1 cellular context compared by ENCODE assay signal in the genomic region with DNA sequence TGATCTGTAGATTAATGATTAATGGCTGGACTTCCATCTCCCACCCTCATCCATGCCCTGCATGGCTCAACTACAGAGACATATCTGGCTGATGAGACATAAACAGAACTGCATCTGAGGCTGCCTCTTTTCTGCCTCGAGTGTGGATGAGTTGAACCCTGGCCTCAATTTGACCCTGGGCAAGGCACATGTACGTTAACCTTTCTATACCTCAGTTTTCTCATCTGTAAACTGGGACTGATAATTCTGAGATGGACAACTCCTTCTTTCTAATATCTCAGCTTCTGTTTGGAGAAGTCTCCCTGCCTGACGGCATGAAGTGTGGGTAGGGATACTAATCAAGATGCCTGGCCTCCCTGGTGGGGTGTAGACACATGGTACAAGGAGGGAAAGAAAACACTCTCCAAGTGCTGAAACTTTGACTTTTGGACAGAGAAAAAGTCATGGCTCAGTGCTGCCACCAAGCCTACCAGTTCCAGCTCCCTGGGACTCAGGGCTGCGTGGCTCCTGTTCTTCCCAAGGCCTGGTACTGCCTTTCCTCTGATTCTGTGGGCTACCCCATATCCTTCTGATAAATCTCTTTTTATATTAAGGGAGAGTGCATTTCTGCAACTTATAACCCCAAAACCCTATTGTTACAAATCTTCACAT.
TF ChIP-seq lines count a peak whose summit lies in the region.

No MANE protein-coding gene starts in this region.

TF ChIP-seq in H1, 55 proteins besides CTCF, POLR2A, EP300 and RAD21:
- no peak for TF ChIP-seq SRF (IDR thresholded peaks at IDR 0.05; ENCODE audit: low read depth, low read length)
- TF ChIP-seq TAF7 (optimal IDR thresholded peaks at IDR 0.05; ENCODE audit: borderline replicate concordance, low read depth, low read length): no peak
- no peak for TF ChIP-seq SIRT6 (IDR thresholded peaks at IDR 0.05; ENCODE audit: low read length)
- no peak for TF ChIP-seq SIX5 (IDR thresholded peaks at IDR 0.05; ENCODE audit: low read depth, low read length)
- no peak for TF ChIP-seq RXRA (IDR thresholded peaks at IDR 0.05; ENCODE audit: insufficient read depth, low read depth, low read length)
- TF ChIP-seq SP1 (IDR thresholded peaks at IDR 0.05; ENCODE audit: low read depth, low read length): no peak
- TF ChIP-seq CTBP2 (IDR thresholded peaks at IDR 0.05; ENCODE audit: borderline replicate concordance, insufficient read depth, insufficient read length, low read length): no peak
- TF ChIP-seq, protein P1, sequence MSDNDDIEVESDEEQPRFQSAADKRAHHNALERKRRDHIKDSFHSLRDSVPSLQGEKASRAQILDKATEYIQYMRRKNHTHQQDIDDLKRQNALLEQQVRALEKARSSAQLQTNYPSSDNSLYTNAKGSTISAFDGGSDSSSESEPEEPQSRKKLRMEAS (IDR thresholded peaks at IDR 0.05): no peak
- TF ChIP-seq KDM1A (IDR thresholded peaks at IDR 0.05; ENCODE audit: borderline replicate concordance, low read length): no peak
- TF ChIP-seq, protein P2, sequence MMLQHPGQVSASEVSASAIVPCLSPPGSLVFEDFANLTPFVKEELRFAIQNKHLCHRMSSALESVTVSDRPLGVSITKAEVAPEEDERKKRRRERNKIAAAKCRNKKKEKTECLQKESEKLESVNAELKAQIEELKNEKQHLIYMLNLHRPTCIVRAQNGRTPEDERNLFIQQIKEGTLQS (IDR thresholded peaks at IDR 0.05; ENCODE audit: insufficient read depth, low read depth, low read length): no peak
- no peak for TF ChIP-seq TCF12 (IDR thresholded peaks at IDR 0.05; ENCODE audit: low read depth, low read length)
